Comparison of ENCODE assay signal across 14 cellular contexts in the genomic region with DNA sequence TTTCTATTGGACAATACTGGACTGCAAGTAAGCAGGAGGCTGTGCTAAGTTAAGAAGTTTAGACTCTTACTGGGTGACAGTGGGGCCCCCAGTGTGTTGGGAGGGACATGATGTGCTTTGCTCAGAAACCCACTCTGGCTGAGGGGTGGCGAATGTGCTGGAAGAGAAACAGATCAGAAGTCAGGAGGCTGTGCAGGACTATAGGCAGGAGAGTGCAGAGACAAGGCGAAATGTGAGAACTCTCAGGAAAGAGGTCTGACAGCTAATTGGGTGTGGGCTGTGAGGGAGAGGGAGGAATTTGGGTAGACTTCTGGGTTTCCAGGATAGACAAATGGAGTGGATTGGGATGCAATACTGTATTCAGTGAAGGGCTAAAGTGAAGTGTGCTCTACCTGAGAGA. TPM values are rescaled to one million over a fixed set of nuclear protein-coding genes. Genes with fewer than 3 reads are reported as not detected.
DNase-seq lines count a peak whose midpoint lies in the region; ATAC-seq and TF ChIP-seq lines count a peak whose summit lies in the region.
"Had no signal": no experiment of that assay in that cellular context is flagged by ENCODE, and none has a peak within 500 bp of the region (broad histone marks: within the 10 kb centered on the region; RNA-seq: fewer than 3 reads in every experiment).

No MANE protein-coding gene starts in this region.

- H3K4me1 ChIP-seq in IMR-90 (ENCODE audit: control insufficient read depth, insufficient read depth, low read length), result peaks cover 9% of the 10 kb centered on the region
- peaks cover 15% of the 10 kb centered on the region for H3K4me1 ChIP-seq in adipocyte (ENCODE audit: control insufficient read depth, insufficient read depth, low read length)
- peaks cover 3% of the 10 kb centered on the region for H3K4me1 ChIP-seq in osteoblast (ENCODE audit: insufficient read depth, low read length)

- H2BK5ac ChIP-seq in IMR-90 (ENCODE audit: low read depth, low read length, poor library complexity, severe bottlenecking), result no peak overlapping the region

- no peak overlapping the region for H2AK9ac ChIP-seq in IMR-90 (replicated peaks; ENCODE audit: low read depth, low read length, poor library complexity)

- no peak for DNase-seq in activated T-cell treated with anti-CD3 and anti-CD28 coated beads, Interleukin-2, amount 50 U/mL, for 72 hours
- DNase-seq in activated T-cell treated with anti-CD3 and anti-CD28 coated beads, Interleukin-2, amount 50 U/mL, for 1 hour, result no peak
- DNase-seq in IMR-90 (no peak), adipocyte (ENCODE audit: low read depth) (peak; percentile 10), osteoblast (ENCODE audit: insufficient read length, low spot score, missing footprints) (no peak), germinal center (ENCODE audit: low spot score) (no peak)
- DNase-seq: ACHN; CD4-positive, CD25-positive, alpha-beta regulatory T cell; DMS53; GF-D8; GOT3; H9 had no signal

- H3K27me3 ChIP-seq in IMR-90 (ENCODE audit: control insufficient read depth, insufficient read depth, low read length) (no peaks in the 10 kb centered on the region), adipocyte (replicated peaks; ENCODE audit: control insufficient read depth, insufficient read depth, low read length) (no peaks in the 10 kb centered on the region), osteoblast (ENCODE audit: insufficient read depth, low read length) (no peaks in the 10 kb centered on the region)
- H3K27me3 ChIP-seq: BLaER1 treated with 17β-estradiol and CSF1 and Interleukin-3, amounts not matched to agents 10 nM and 100 nM had no signal

- dilution Hi-C loops in IMR-90 (cut with HindIII; ENCODE audit: low sequenced_read_pairs, unreplicated experiment), result no loop called here

- no peak overlapping the region for H3K14ac ChIP-seq in IMR-90 (replicated peaks; ENCODE audit: low read depth, low read length)

- H2BK15ac ChIP-seq in IMR-90 (ENCODE audit: low read depth, low read length), result no peak overlapping the region

- 50% methylated on average over 1 of the region's 2 CpGs; no CpG with 5 or more reads in 1 of the 2 experiments for WGBS in IMR-90 (ENCODE audit: extremely low coverage in 2 of 2, insufficient read length in 1 of 2), 2 experiments

- H3K9me3 ChIP-seq in IMR-90 (ENCODE audit: control insufficient read depth, insufficient read depth, low read length), result no peaks in the 10 kb centered on the region
- H3K9me3 ChIP-seq in adipocyte (ENCODE audit: control insufficient read depth, low read length), result no peaks in the 10 kb centered on the region
- H3K9me3 ChIP-seq in osteoblast (ENCODE audit: low read depth, low read length), result no peaks in the 10 kb centered on the region
- H3K9me3 ChIP-seq: BLaER1 treated with 17β-estradiol and CSF1 and Interleukin-3, amounts not matched to agents 10 nM and 100 nM had no signal

- H3K27me3 Mint-ChIP-seq in activated T-cell treated with anti-CD3 and anti-CD28 coated beads, Interleukin-2, amount 50 U/mL, for 72 hours (ENCODE audit: low read depth), result no peaks in the 10 kb centered on the region

- no peak overlapping the region for H4K91ac ChIP-seq in IMR-90 (ENCODE audit: insufficient read depth, low read depth, low read length)

- intact Hi-C loops in IMR-90 (cut with micrococcal nuclease), result loop anchor here (10.0 kb wide), 1 partner anchor 651 kb away; no protein-coding TSS in a partner anchor

- H3K36me3 Mint-ChIP-seq in activated T-cell treated with anti-CD3 and anti-CD28 coated beads, Interleukin-2, amount 50 U/mL, for 72 hours (ENCODE audit: insufficient read depth in 2 of 2), result no peaks in the 10 kb centered on the region

- no peak for ATAC-seq in activated T-cell treated with anti-CD3 and anti-CD28 coated beads, Interleukin-2, amount 50 U/mL, for 72 hours (replicated peaks in 1 of 2)
- no peak for ATAC-seq in IMR-90 (ENCODE audit: low read depth)
- no peak for ATAC-seq in GM18505 (IDR thresholded peaks at IDR 0.05; ENCODE audit: unreplicated experiment)

- no peak overlapping the region for H3K56ac ChIP-seq in IMR-90 (ENCODE audit: extremely low read depth, insufficient read depth, low read length)

- peaks cover 6% of the 10 kb centered on the region; the same call in 1 of the 2 replicates for H3K9me1 ChIP-seq in IMR-90 (ENCODE audit: insufficient read depth, low read length)

- H3K27ac Mint-ChIP-seq in activated T-cell treated with anti-CD3 and anti-CD28 coated beads, Interleukin-2, amount 50 U/mL, for 72 hours, result peak overlapping the region; percentile 51
- H3K27ac Mint-ChIP-seq: H9 had no signal

- H3K9me3 Mint-ChIP-seq in activated T-cell treated with anti-CD3 and anti-CD28 coated beads, Interleukin-2, amount 50 U/mL, for 72 hours, result no peaks in the 10 kb centered on the region
- H3K9me3 Mint-ChIP-seq: CD4-positive, CD25-positive, alpha-beta regulatory T cell; H9 had no signal

- H4K20me1 ChIP-seq in IMR-90 (ENCODE audit: insufficient read depth, low read length) (no peaks in the 10 kb centered on the region), osteoblast (ENCODE audit: insufficient read depth, low read length) (no peaks in the 10 kb centered on the region)
- H4K20me1 ChIP-seq: BLaER1 treated with 17β-estradiol and CSF1 and Interleukin-3, amounts not matched to agents 10 nM and 100 nM had no signal

- no peak overlapping the region for H2BK20ac ChIP-seq in IMR-90 (ENCODE audit: low read depth, low read length)

- H3K18ac ChIP-seq in IMR-90 (ENCODE audit: low read depth, low read length), result no peak overlapping the region

- H3K23ac ChIP-seq in IMR-90 (ENCODE audit: low read depth, low read length), result no peak overlapping the region

- TF ChIP-seq POLR2A in IMR-90 (IDR thresholded peaks at IDR 0.05; ENCODE audit: low read depth, low read length) (no peak), GM18505 (IDR thresholded peaks at IDR 0.05; ENCODE audit: borderline replicate concordance, extremely low read depth, insufficient read depth, insufficient read length) (no peak)

- no peak overlapping the region for H2AK5ac ChIP-seq in IMR-90 (ENCODE audit: low read depth, low read length)

- CTCF ChIA-PET in IMR-90 (lab: Yijun Ruan, JAX), result interaction anchor here (0.6 to 1.4 kb wide), 2 partner anchors 8 to 135 kb away, joined by 3 to 6 read pairs; no protein-coding TSS in a partner anchor

- no peak overlapping the region for H3K27ac ChIP-seq in IMR-90 (ENCODE audit: insufficient read depth, low read length)
- H3K27ac ChIP-seq in osteoblast (ENCODE audit: low read depth, low read length), result no peak overlapping the region
- H3K27ac ChIP-seq: BLaER1 treated with 17β-estradiol and CSF1 and Interleukin-3, amounts not matched to agents 10 nM and 100 nM had no signal

- POLR2A ChIA-PET in IMR-90 (lab: Charles Lee; ENCODE audit: unreplicated experiment), result no interaction called here

- in situ Hi-C loops in IMR-90 (cut with MboI; ENCODE audit: low sequenced_read_pairs), result no loop called here

- H3K79me1 ChIP-seq in IMR-90 (ENCODE audit: low read depth in 1 of 2, low read length in 2 of 2), result 0 out of 4 replicates have a peak, but pooled peaks cover 0 to 3% of the 10 kb centered on the region in 2 experiments

- H3K4me1 Mint-ChIP-seq in activated T-cell treated with anti-CD3 and anti-CD28 coated beads, Interleukin-2, amount 50 U/mL, for 72 hours (ENCODE audit: low read depth), result peaks cover 20% of the 10 kb centered on the region

- H3K4me3 ChIP-seq in IMR-90 (ENCODE audit: insufficient read depth, low read depth, low read length), result no peak overlapping the region
- no peak overlapping the region for H3K4me3 ChIP-seq in adipocyte (ENCODE audit: low read length)
- no peak overlapping the region for H3K4me3 ChIP-seq in osteoblast (ENCODE audit: insufficient read depth, low read length)
- H3K4me3 ChIP-seq: BLaER1 treated with 17β-estradiol and CSF1 and Interleukin-3, amounts not matched to agents 10 nM and 100 nM had no signal

- no peak overlapping the region for H3K4me3 Mint-ChIP-seq in activated T-cell treated with anti-CD3 and anti-CD28 coated beads, Interleukin-2, amount 50 U/mL, for 72 hours
- H3K4me3 Mint-ChIP-seq: H9 had no signal

- H3K4me2 ChIP-seq in IMR-90 (ENCODE audit: low read depth, low read length) (no peak overlapping the region), osteoblast (ENCODE audit: insufficient read depth, low read length) (no peak overlapping the region)

- H2AFZ ChIP-seq in IMR-90 (replicated peaks; ENCODE audit: low read length, poor library complexity), result peak overlapping the region; percentile 59
- peak overlapping the region; percentile 15 for H2AFZ ChIP-seq in osteoblast (ENCODE audit: low read length)

- H4K5ac ChIP-seq in IMR-90 (ENCODE audit: low read depth, low read length), result no peak overlapping the region

- H3K36me3 ChIP-seq in IMR-90 (ENCODE audit: control insufficient read depth, insufficient read depth, low read length) (no peaks in the 10 kb centered on the region), adipocyte (ENCODE audit: control insufficient read depth, insufficient read depth, low read length, severe bottlenecking) (no peaks in the 10 kb centered on the region), osteoblast (ENCODE audit: insufficient read depth, low read length) (no peaks in the 10 kb centered on the region)
- H3K36me3 ChIP-seq: BLaER1 treated with 17β-estradiol and CSF1 and Interleukin-3, amounts not matched to agents 10 nM and 100 nM had no signal

- H3K79me2 ChIP-seq in osteoblast (ENCODE audit: insufficient read depth, low read length), result no peaks in the 10 kb centered on the region

- no peak overlapping the region for H2BK120ac ChIP-seq in IMR-90 (ENCODE audit: low read depth, low read length)

- no peak for TF ChIP-seq RAD21 in IMR-90 (IDR thresholded peaks at IDR 0.05; ENCODE audit: low read length)

- TF ChIP-seq CTCF in IMR-90 (conservative IDR thresholded peaks at IDR 0.05; ENCODE audit: low read depth, low read length) (no peak), osteoblast (IDR thresholded peaks at IDR 0.05; ENCODE audit: extremely low read depth, low read depth, low read length) (no peak)

- H3K4ac ChIP-seq in IMR-90 (ENCODE audit: low read depth, low read length), result no peak overlapping the region

- BruUV-seq in IMR-90 (replicated peaks; lab: Mats Ljungman, UMichigan), result no TSS peak

- H3K9ac ChIP-seq in IMR-90 (ENCODE audit: low read depth, low read length), result no peak overlapping the region
- no peak overlapping the region for H3K9ac ChIP-seq in adipocyte (ENCODE audit: low read length)
- H3K9ac ChIP-seq: BLaER1 treated with 17β-estradiol and CSF1 and Interleukin-3, amounts not matched to agents 10 nM and 100 nM had no signal

- H4K8ac ChIP-seq in IMR-90 (ENCODE audit: low read depth in 2 of 2, low read length in 2 of 2), result no peak overlapping the region

RNA-seq across cellular contexts. Expression of a gene that starts 12.0 kb away (rescaled TPM):
- 10 to 100 TPM in 1 of 2 donors, 1 to 10 TPM in 1; 7.7 to 12.9 TPM for total RNA-seq in activated T-cell treated with anti-CD3 and anti-CD28 coated beads, Interleukin-2, amount 50 U/mL, for 72 hours
- total RNA-seq in IMR-90 (2012; rRNA removed) (3.6 and 3.9 TPM in 2 replicates), osteoblast (10.1 and 11.8 TPM in 2 replicates)
- polyA plus RNA-seq in IMR-90 (2012; rRNA removed), result 3.8 and 4.9 TPM in 2 replicates
- 2.3 and 4.2 TPM in 2 replicates for polyA plus RNA-seq in IMR-90 (2012; cell fraction: cytosol; rRNA removed)
- 2.7 and 5.6 TPM in 2 replicates for polyA plus RNA-seq in IMR-90 (2012; cell fraction: nucleus; rRNA removed; ENCODE audit: low replicate concordance)

RNA-seq across cellular contexts. Expression of a gene that starts 22.8 kb away (rescaled TPM):
- total RNA-seq in activated T-cell treated with anti-CD3 and anti-CD28 coated beads, Interleukin-2, amount 50 U/mL, for 72 hours, result 10 to 100 TPM; 48.9 to 53.7 TPM
- 22.9 and 33.9 TPM in 2 replicates for total RNA-seq in IMR-90 (2012; rRNA removed)
- polyA plus RNA-seq in IMR-90 (2012; rRNA removed), result 35.8 and 39.5 TPM in 2 replicates
- polyA plus RNA-seq in IMR-90 (2012; cell fraction: cytosol; rRNA removed), result 14.9 and 17.2 TPM in 2 replicates
- polyA plus RNA-seq in IMR-90 (2012; cell fraction: nucleus; rRNA removed; ENCODE audit: low replicate concordance), result 18.7 and 60.0 TPM in 2 replicates
- total RNA-seq in osteoblast, result 31.5 and 35.4 TPM in 2 replicates
